In the genomic region with DNA sequence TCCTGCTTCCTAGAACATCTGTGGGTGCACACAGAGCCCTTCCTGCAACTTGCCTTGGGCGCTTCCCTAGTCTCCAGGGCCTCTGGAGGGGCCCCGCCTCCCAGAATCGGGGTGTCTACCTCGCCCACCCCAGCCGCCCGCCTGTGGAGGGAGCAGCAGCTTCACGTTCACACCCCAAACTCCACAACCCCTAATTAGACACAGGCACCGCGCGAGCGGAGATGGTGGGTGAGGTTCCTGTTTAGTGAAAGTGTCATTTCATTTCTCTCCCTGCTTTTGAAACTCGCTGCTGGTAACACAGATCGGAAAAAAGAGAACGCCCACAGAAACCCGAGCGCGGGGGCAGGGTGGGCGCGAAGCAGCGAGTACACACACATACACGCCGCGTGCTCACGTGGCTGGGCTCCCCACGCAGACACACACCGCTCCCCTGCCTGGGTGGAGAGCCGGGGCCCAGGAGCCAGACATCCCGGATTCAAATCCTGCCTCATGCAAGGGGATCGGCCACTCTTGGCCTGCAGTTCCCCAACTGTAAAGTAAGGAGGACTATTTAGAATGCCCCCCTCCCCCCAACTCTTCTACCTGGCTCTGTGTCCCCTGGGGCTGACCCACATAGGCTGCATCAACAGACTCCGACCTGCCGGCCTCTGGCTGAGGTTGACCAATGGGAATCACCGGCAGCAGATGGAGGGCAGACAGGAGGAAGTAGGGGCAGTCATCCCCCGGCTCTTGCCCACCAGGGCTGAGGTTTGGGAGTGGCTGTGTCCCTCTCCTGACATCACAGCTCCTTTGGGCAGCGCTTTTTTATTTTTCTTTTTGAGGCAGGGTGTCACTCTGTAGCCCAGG, we compare ENCODE assay signal across 10 cellular contexts.
A peak's percentile ranks its signal among the peaks of the same experiment; 100 is the strongest.
DNase-seq lines count a peak whose midpoint lies in the region; ATAC-seq and TF ChIP-seq lines count a peak whose summit lies in the region.
"Had no signal": no experiment of that assay in that cellular context is flagged by ENCODE, and none has a peak within 500 bp of the region (broad histone marks: within the 10 kb centered on the region; RNA-seq: fewer than 3 reads in every experiment).

No MANE protein-coding gene starts in this region.

- H3K4me1 ChIP-seq in gastroesophageal sphincter, result peaks cover 0 to 27% (median 8%) of the 10 kb centered on the region in 3 donors

- H3K36me3 Mint-ChIP-seq in HFFc6 (ENCODE audit: low read depth), result peaks cover 5% of the 10 kb centered on the region; the same call in 1 of the 2 replicates

- peaks cover 14% of the 10 kb centered on the region; the same call in 1 of the 2 replicates for H3K9me3 Mint-ChIP-seq in HFFc6

- peak overlapping the region in 1 of 2 donors; percentile 23 for H3K4me3 ChIP-seq in gastroesophageal sphincter
- H3K4me3 ChIP-seq: MG63 had no signal

- peaks cover 0 to 10% (median 0%) of the 10 kb centered on the region in 3 donors for H3K9me3 ChIP-seq in gastroesophageal sphincter

- no peak overlapping the region for H3K27ac Mint-ChIP-seq in HFFc6

- WGBS in gastroesophageal sphincter (ENCODE audit: low coverage in 1 of 2), 2 donors, result 33% methylated on average over 3 to 8 of the region's 34 CpGs

- no peaks in the 10 kb centered on the region for H3K36me3 ChIP-seq in gastroesophageal sphincter
- H3K36me3 ChIP-seq: MG63 had no signal

- TF ChIP-seq CTCF in HFFc6 (IDR thresholded peaks at IDR 0.05), result no peak
- TF ChIP-seq CTCF in gastroesophageal sphincter (IDR thresholded peaks at IDR 0.05), result no peak

- in situ Hi-C loops in ACHN (cut with HindIII; ENCODE audit: low pct_ligation_motif_present, low pct_unique_long_range_greater_than_20kb, low sequenced_read_pairs), result no loop called here

- H3K27me3 Mint-ChIP-seq in HFFc6 (ENCODE audit: insufficient read depth), result peaks cover 9% of the 10 kb centered on the region

- ATAC-seq in gastroesophageal sphincter, result peak; percentile 34
- no peak for ATAC-seq in HG02798 (IDR thresholded peaks at IDR 0.05; ENCODE audit: poor library complexity, unreplicated experiment)

- peak overlapping the region in 2 of 4 donors; percentile 38 to 57 for H3K27ac ChIP-seq in gastroesophageal sphincter

- no peak for TF ChIP-seq POLR2A in gastroesophageal sphincter (IDR thresholded peaks at IDR 0.05)

- H3K4me1 Mint-ChIP-seq in HFFc6 (ENCODE audit: low read depth), result peaks cover 9% of the 10 kb centered on the region

- TF ChIP-seq EP300 in gastroesophageal sphincter (IDR thresholded peaks at IDR 0.05), result no peak

- H3K27me3 ChIP-seq in gastroesophageal sphincter, result no peaks in the 10 kb centered on the region
- H3K27me3 ChIP-seq: MG63 had no signal

- DNase-seq in HFFc6 (no peak), NCI-H1417 (lab: John Stamatoyannopoulos, UW) (no peak), ACHN (no peak), T1000 (lab: John Stamatoyannopoulos, UW) (no peak)
- peak; percentile 55 to 67 for DNase-seq in activated CD4-positive, alpha-beta T cell treated with anti-CD3 and anti-CD28 coated beads, Interleukin-2, amount 50 U/mL, for 48 hours
- DNase-seq in stimulated activated CD8-positive, alpha-beta memory T cell treated with anti-CD3 and anti-CD28 coated beads, Interleukin-12 subunit alpha, Interleukin-12 subunit beta, amount 100 ng/mL, for 4 hours (ENCODE audit: low read depth), result peak; percentile 70
- DNase-seq: kidney glomerular epithelial cell, MG63 had no signal

- peak overlapping the region; percentile 50; the same call in 1 of the 2 replicates for H3K4me3 Mint-ChIP-seq in HFFc6

Comparison
In these comparisons a context has a peak if more than half of its experiments do, and no peak if none do; other contexts are left out.
1. DNase-seq: peak in activated CD4-positive, alpha-beta T cell treated with anti-CD3 and anti-CD28 coated beads, Interleukin-2, amount 50 U/mL, for 48 hours (2 of 2) and stimulated activated CD8-positive, alpha-beta memory T cell treated with anti-CD3 and anti-CD28 coated beads, Interleukin-12 subunit alpha, Interleukin-12 subunit beta, amount 100 ng/mL, for 4 hours (single experiment); none in HFFc6 (single experiment), NCI-H1417 (0 of 3), ACHN (single experiment) and T1000 (single experiment).